ENCODE assay signal across 18 cellular contexts in genomic region chr5:135991381-135991907, GRCh38. TPM values are rescaled to one million over a fixed set of nuclear protein-coding genes. Genes with fewer than 3 reads are reported as not detected.
DNase-seq lines count a peak whose midpoint lies in the region; ATAC-seq, FAIRE-seq and TF ChIP-seq lines count a peak whose summit lies in the region.
"Had no signal": no experiment of that assay in that cellular context is flagged by ENCODE, and none has a peak within 500 bp of the region (broad histone marks: within the 10 kb centered on the region; RNA-seq: fewer than 3 reads in every experiment).

No MANE protein-coding gene starts in this region.

- H3K36me3 ChIP-seq in HepG2 (replicated peaks in 1 of 2; ENCODE audit: control insufficient read depth in 1 of 2, insufficient read depth in 2 of 2, low read length in 2 of 2) (no peaks in the 10 kb centered on the region), right lobe of liver (no peaks in the 10 kb centered on the region), H1 (ENCODE audit: control insufficient read depth in 2 of 4, insufficient read depth in 4 of 4, low read length in 3 of 4) (no peaks in the 10 kb centered on the region), neural cell (ENCODE audit: insufficient read depth, low read length) (no peaks in the 10 kb centered on the region), PC-9 (ENCODE audit: low read depth) (no peaks in the 10 kb centered on the region)
- H3K36me3 ChIP-seq: BLaER1 treated with 17β-estradiol and CSF1 and Interleukin-3, amounts not matched to agents 10 nM and 100 nM had no signal

- H4K91ac ChIP-seq in H1 (replicated peaks; ENCODE audit: insufficient read length, low read length), result no peak overlapping the region

- DNase-seq in HepG2 (ENCODE audit: low spot score), result no peak
- DNase-seq in right lobe of liver, result no peak
- no peak for DNase-seq in H1 (ENCODE audit: low read depth in 1 of 2, low spot score in 2 of 2)
- no peak for DNase-seq in PC-9
- DNase-seq in left colon, result no peak
- DNase-seq: CD4-positive, CD25-positive, alpha-beta regulatory T cell; DMS 273 treated with DMSO at 0.1 percent for 48 hours; H9; KBM-7 had no signal

- no peak overlapping the region for H2BK20ac ChIP-seq in H1 (ENCODE audit: low read length)

- CTCF ChIA-PET in HepG2 (lab: Yijun Ruan, JAX; ENCODE audit: low intra/inter-chr PET ratio, low total read pairs) (no interaction called here), H1 (lab: Charles Lee; ENCODE audit: partially characterized antibody) (interaction anchor here (1.2 to 1.5 kb wide), 2 partner anchors 13 to 88 kb away, joined by 4 read pairs; no protein-coding TSS in a partner anchor), PC-9 (lab: Charles Lee) (no interaction called here)

- no peaks in the 10 kb centered on the region for H3K23me2 ChIP-seq in H1 (ENCODE audit: low read depth, low read length)

- no peak overlapping the region for H4K8ac ChIP-seq in H1 (ENCODE audit: extremely low read depth, insufficient read depth, low read length)

- H2BK120ac ChIP-seq in H1 (replicated peaks; ENCODE audit: low read depth, low read length), result no peak overlapping the region

- no peak overlapping the region for H2BK12ac ChIP-seq in H1 (ENCODE audit: low read depth, low read length)

- no peak overlapping the region for H2AFZ ChIP-seq in HepG2 (ENCODE audit: low read length)
- peak overlapping the region; percentile 44; the same call in 1 of the 2 replicates for H2AFZ ChIP-seq in H1 (ENCODE audit: low read length)
- no peak overlapping the region for H2AFZ ChIP-seq in neural cell (ENCODE audit: low read depth, low read length)
- H2AFZ ChIP-seq in PC-9, result no peak overlapping the region

- H3K79me2 ChIP-seq in HepG2 (ENCODE audit: insufficient read depth, low read length), result no peaks in the 10 kb centered on the region
- H3K79me2 ChIP-seq in H1 (ENCODE audit: control insufficient read depth in 1 of 2, insufficient read depth in 2 of 2, low read length in 2 of 2), result no peaks in the 10 kb centered on the region
- H3K79me2 ChIP-seq in neural cell (replicated peaks; ENCODE audit: insufficient read depth, low read length), result no peaks in the 10 kb centered on the region
- no peaks in the 10 kb centered on the region for H3K79me2 ChIP-seq in PC-9 (ENCODE audit: low read depth)

- TF ChIP-seq RAD21 in HepG2 (CRISPR knock-in tag; IDR thresholded peaks at IDR 0.05), result no peak
- TF ChIP-seq RAD21 in H1 (IDR thresholded peaks at IDR 0.05 in 1 of 2, conservative IDR thresholded peaks at IDR 0.05 in 1 of 2; ENCODE audit: low read depth in 2 of 2, low read length in 2 of 2), result no peak
- TF ChIP-seq RAD21 in neural cell (conservative IDR thresholded peaks at IDR 0.05), result no peak

- no peak overlapping the region for H2BK5ac ChIP-seq in H1 (ENCODE audit: low read depth, low read length)

- H3K56ac ChIP-seq in H1 (replicated peaks; ENCODE audit: insufficient read length, low read depth, low read length), result no peak overlapping the region

- H3K4me3 ChIP-seq in HepG2 (replicated peaks in 1 of 3; ENCODE audit: insufficient read depth in 1 of 3, low read depth in 2 of 3, low read length in 3 of 3) (no peak overlapping the region), right lobe of liver (no peak overlapping the region), H1 (ENCODE audit: extremely low read depth in 1 of 4, insufficient read depth in 2 of 4, low read depth in 3 of 4, low read length in 4 of 4) (no peak overlapping the region), neural cell (ENCODE audit: low read length) (peak overlapping the region; percentile 28), PC-9 (no peak overlapping the region)
- H3K4me3 ChIP-seq: BLaER1 treated with 17β-estradiol and CSF1 and Interleukin-3, amounts not matched to agents 10 nM and 100 nM; GM23338 had no signal

- H3K79me1 ChIP-seq in H1 (ENCODE audit: low read depth, low read length), result no peaks in the 10 kb centered on the region

- no peaks in the 10 kb centered on the region for H3F3A ChIP-seq in neural cell (ENCODE audit: insufficient read depth, low read length, poor library complexity, severe bottlenecking)
- no peaks in the 10 kb centered on the region for H3F3A ChIP-seq in PC-9 (ENCODE audit: insufficient read depth, low read depth)

- no peaks in the 10 kb centered on the region for H3K9me2 ChIP-seq in neural cell (ENCODE audit: insufficient read depth, low read length)
- no peaks in the 10 kb centered on the region for H3K9me2 ChIP-seq in PC-9 (ENCODE audit: insufficient read depth)

- FAIRE-seq in HepG2 (lab: Jason Lieb, UNC), result no peak
- no peak for FAIRE-seq in H1 (lab: Jason Lieb, UNC)
- FAIRE-seq: GM18507, HTR-8/SVneo had no signal

- H3K27ac ChIP-seq in HepG2 (ENCODE audit: extremely low read length, insufficient read depth, low read length), result no peak overlapping the region
- no peak overlapping the region for H3K27ac ChIP-seq in right lobe of liver
- no peak overlapping the region for H3K27ac ChIP-seq in H1 (ENCODE audit: low read depth, low read length)
- H3K27ac ChIP-seq in neural cell (ENCODE audit: low read length), result peak overlapping the region; percentile 84
- H3K27ac ChIP-seq in PC-9, result no peak overlapping the region
- H3K27ac ChIP-seq: 22Rv1; BLaER1 treated with 17β-estradiol and CSF1 and Interleukin-3, amounts not matched to agents 10 nM and 100 nM had no signal

- in situ Hi-C loops in HepG2 (cut with HindIII; ENCODE audit: extremely low pct_ligation_motif_present, low pct_unique_long_range_greater_than_20kb), result no loop called here

- TF ChIP-seq CTCF in HepG2 (CRISPR knock-in tag; IDR thresholded peaks at IDR 0.05) (no peak), right lobe of liver (IDR thresholded peaks at IDR 0.05) (no peak), H1 (IDR thresholded peaks at IDR 0.05; ENCODE audit: control extremely low read depth in 1 of 3, insufficient read depth in 1 of 3, low read depth in 1 of 3, low read length in 3 of 3) (no peak), neural cell (IDR thresholded peaks at IDR 0.05; ENCODE audit: poor library complexity, severe bottlenecking) (no peak), PC-9 (conservative IDR thresholded peaks at IDR 0.05) (no peak)

- H3K9ac ChIP-seq in HepG2 (ENCODE audit: insufficient read depth, low read depth, low read length), result no peak overlapping the region
- no peak overlapping the region for H3K9ac ChIP-seq in H1 (replicated peaks in 1 of 4; ENCODE audit: extremely low read depth in 1 of 4, low read depth in 3 of 4, low read length in 3 of 4)
- H3K9ac ChIP-seq in neural cell (ENCODE audit: low read length), result peak overlapping the region; percentile 58
- H3K9ac ChIP-seq: BLaER1 treated with 17β-estradiol and CSF1 and Interleukin-3, amounts not matched to agents 10 nM and 100 nM had no signal

- H3K18ac ChIP-seq in H1 (ENCODE audit: extremely low read depth, low read length), result no peak overlapping the region

- BruUV-seq in HepG2 (replicated peaks; lab: Mats Ljungman, UMichigan) (no TSS peak), PC-9 (replicated peaks; lab: Mats Ljungman, UMichigan) (no TSS peak)

- H3K9me3 ChIP-seq in HepG2 (ENCODE audit: low read length) (no peaks in the 10 kb centered on the region), right lobe of liver (no peaks in the 10 kb centered on the region), H1 (ENCODE audit: insufficient read depth in 2 of 2, low read depth in 1 of 2, low read length in 1 of 2) (no peaks in the 10 kb centered on the region), neural cell (ENCODE audit: low read length) (no peaks in the 10 kb centered on the region), PC-9 (ENCODE audit: insufficient read depth, low read depth) (no peaks in the 10 kb centered on the region; the same call in 1 of the 2 replicates)

- WGBS in HepG2 (ENCODE audit: low lambda C conversion rate), result 93% methylated on average over 8 of the region's 8 CpGs
- WGBS in right lobe of liver (ENCODE audit: insufficient coverage, low coverage, low lambda C conversion rate, missing lambda C conversion rate), result 79% methylated on average over 8 of the region's 8 CpGs
- 97% methylated on average over 8 of the region's 8 CpGs; no CpG with 5 or more reads in 1 of the 2 experiments for WGBS in H1 (ENCODE audit: extremely low coverage in 1 of 2, insufficient coverage in 1 of 2, insufficient read length in 1 of 2, insufficient replicate concordance in 2 of 2, low coverage in 1 of 2, low lambda C conversion rate in 2 of 2, missing lambda C conversion rate in 1 of 2), 2 experiments

- intact Hi-C loops in HepG2 (cut with micrococcal nuclease; ENCODE audit: unreplicated experiment), result no loop called here
- intact Hi-C loops in right lobe of liver (cut with DNase I), result no loop called here
- intact Hi-C loops in PC-9 (cut with micrococcal nuclease; ENCODE audit: unreplicated experiment), result no loop called here
- intact Hi-C loops in left colon (cut with DNase I, micrococcal nuclease), result no loop called here

- H3K4ac ChIP-seq in H1 (replicated peaks; ENCODE audit: insufficient read length, low read depth, low read length), result no peak overlapping the region

- TF ChIP-seq EP300 in HepG2 (IDR thresholded peaks at IDR 0.05; ENCODE audit: low read depth in 2 of 2, low read length in 2 of 2), result no peak
- no peak for TF ChIP-seq EP300 in HepG2 (CRISPR knock-in tag; IDR thresholded peaks at IDR 0.05; ENCODE audit: borderline replicate concordance)
- TF ChIP-seq EP300 in H1 (IDR thresholded peaks at IDR 0.05; ENCODE audit: borderline replicate concordance in 1 of 2, low read depth in 2 of 2, low read length in 2 of 2), result no peak
- peak; percentile 94 for TF ChIP-seq EP300 in neural cell (conservative IDR thresholded peaks at IDR 0.05; ENCODE audit: poor library complexity, severe bottlenecking)

- POLR2A ChIA-PET in HepG2 (lab: Yijun Ruan, JAX), result no interaction called here
- POLR2A ChIA-PET in H1 (lab: Charles Lee; ENCODE audit: partially characterized antibody), result no interaction called here
- POLR2A ChIA-PET in PC-9 (lab: Charles Lee; ENCODE audit: unreplicated experiment), result no interaction called here

- no peak overlapping the region for H3K23ac ChIP-seq in H1 (ENCODE audit: insufficient read length)

- no peaks in the 10 kb centered on the region for H3K27me3 ChIP-seq in HepG2 (ENCODE audit: control insufficient read depth in 1 of 2, insufficient read depth in 2 of 2, low read length in 2 of 2)
- no peaks in the 10 kb centered on the region for H3K27me3 ChIP-seq in right lobe of liver
- H3K27me3 ChIP-seq in H1 (replicated peaks in 1 of 4; ENCODE audit: control insufficient read depth in 3 of 4, extremely low read depth in 1 of 4, insufficient read depth in 3 of 4, low read length in 3 of 4), result no peaks in the 10 kb centered on the region
- H3K27me3 ChIP-seq in neural cell (ENCODE audit: insufficient read depth, low read depth, low read length), result no peaks in the 10 kb centered on the region
- no peaks in the 10 kb centered on the region for H3K27me3 ChIP-seq in PC-9 (ENCODE audit: insufficient read depth, low read depth)
- H3K27me3 ChIP-seq: BLaER1 treated with 17β-estradiol and CSF1 and Interleukin-3, amounts not matched to agents 10 nM and 100 nM had no signal

- no peak overlapping the region for H2BK15ac ChIP-seq in H1 (ENCODE audit: low read length)

- no peak overlapping the region for H2AK5ac ChIP-seq in H1 (ENCODE audit: low read depth, low read length)

- H3K14ac ChIP-seq in H1 (ENCODE audit: insufficient read length), result no peak overlapping the region

- H3K4me2 ChIP-seq in HepG2 (ENCODE audit: low read depth, low read length), result no peak overlapping the region
- no peak overlapping the region for H3K4me2 ChIP-seq in H1 (ENCODE audit: insufficient read depth in 1 of 2, low read depth in 2 of 2, low read length in 2 of 2)
- no peak overlapping the region for H3K4me2 ChIP-seq in neural cell (ENCODE audit: low read length)
- no peak overlapping the region for H3K4me2 ChIP-seq in PC-9
- H3K4me2 ChIP-seq: GM23338 had no signal

- TF ChIP-seq POLR2A in HepG2 (IDR thresholded peaks at IDR 0.05; ENCODE audit: insufficient read depth in 1 of 2, low read depth in 2 of 2, low read length in 2 of 2) (no peak), right lobe of liver (IDR thresholded peaks at IDR 0.05) (no peak), H1 (IDR thresholded peaks at IDR 0.05; ENCODE audit: control extremely low read depth in 1 of 2, low read depth in 2 of 2, low read length in 2 of 2) (no peak)

- peaks cover 23% of the 10 kb centered on the region for H3K4me1 ChIP-seq in HepG2 (ENCODE audit: insufficient read depth, low read length)
- no peaks in the 10 kb centered on the region for H3K4me1 ChIP-seq in right lobe of liver
- H3K4me1 ChIP-seq in H1 (replicated peaks in 1 of 4; ENCODE audit: control insufficient read depth in 3 of 4, insufficient read depth in 4 of 4, low read length in 3 of 4), result no peaks in the 10 kb centered on the region
- H3K4me1 ChIP-seq in PC-9 (replicated peaks; ENCODE audit: insufficient read depth), result no peaks in the 10 kb centered on the region

- no peak overlapping the region for H4K5ac ChIP-seq in H1 (ENCODE audit: insufficient read length, low read depth, low read length)

- H4K20me1 ChIP-seq in HepG2 (ENCODE audit: insufficient read depth, low read length) (no peaks in the 10 kb centered on the region), H1 (replicated peaks in 1 of 2; ENCODE audit: control insufficient read depth in 1 of 2, insufficient read depth in 2 of 2, low read length in 2 of 2) (no peaks in the 10 kb centered on the region), neural cell (ENCODE audit: insufficient read depth) (no peaks in the 10 kb centered on the region), PC-9 (ENCODE audit: insufficient read depth) (no peaks in the 10 kb centered on the region)
- H4K20me1 ChIP-seq: BLaER1 treated with 17β-estradiol and CSF1 and Interleukin-3, amounts not matched to agents 10 nM and 100 nM had no signal

- no peak for ATAC-seq in HepG2
- no peak for ATAC-seq in right lobe of liver
- ATAC-seq in HG02678 (IDR thresholded peaks at IDR 0.05; ENCODE audit: unreplicated experiment), result no peak
- ATAC-seq in HG03342 (IDR thresholded peaks at IDR 0.05; ENCODE audit: unreplicated experiment), result no peak
- ATAC-seq in left colon, result no peak

RNA-seq across cellular contexts. Expression of gene LECT2, which starts 36.7 kb away (rescaled TPM):
- total RNA-seq in HepG2 (2016; rRNA removed; fragmentation: Illumina TruSeq; extraction: Trizol), result not detected in 2 replicates
- not detected in 2 replicates for total RNA-seq in HepG2 (2016; cell fraction: cytosol; rRNA removed; fragmentation: Illumina TruSeq; extraction: Trizol; ENCODE audit: low read depth)
- total RNA-seq in HepG2 (2016; cell fraction: insoluble cytoplasmic fraction; rRNA removed; fragmentation: Illumina TruSeq; extraction: Trizol), result 0.11 and 0.27 TPM in 2 replicates
- not detected in 2 replicates for total RNA-seq in HepG2 (2016; cell fraction: membrane; rRNA removed; fragmentation: Illumina TruSeq; extraction: Trizol)
- not detected in 2 replicates for total RNA-seq in HepG2 (2016; cell fraction: nucleus; rRNA removed; fragmentation: Illumina TruSeq; extraction: Trizol)
- polyA plus RNA-seq in HepG2 (2011; rRNA removed), result not detected in 2 replicates
- not detected in 2 replicates for polyA plus RNA-seq in HepG2 (2011; cell fraction: cytosol; rRNA removed)
- 0.26 TPM in 1 of 2 replicates, not detected in the other for polyA plus RNA-seq in HepG2 (2011; cell fraction: nucleus; rRNA removed)
- polyA plus RNA-seq in HepG2 (2012), result 1.2 and 1.7 TPM in 2 replicates
- polyA plus RNA-seq in HepG2 (2016; cell fraction: cytosol; fragmentation: Illumina TruSeq; extraction: Trizol; ENCODE audit: low read depth), result not detected in 2 replicates
- not detected in 2 replicates for polyA plus RNA-seq in HepG2 (2016; cell fraction: insoluble cytoplasmic fraction; fragmentation: Illumina TruSeq; extraction: Trizol; ENCODE audit: low read depth)
- polyA plus RNA-seq in HepG2 (2016; cell fraction: membrane; fragmentation: Illumina TruSeq; extraction: Trizol; ENCODE audit: low read depth), result not detected in 2 replicates
- not detected in 2 replicates for polyA plus RNA-seq in HepG2 (2016; cell fraction: nucleus; fragmentation: Illumina TruSeq; extraction: Trizol; ENCODE audit: insufficient read depth, low read depth)
- polyA minus RNA-seq in HepG2 (2011; rRNA and poly(A)+ RNA removed; ENCODE audit: low replicate concordance), result not detected in 2 replicates
- polyA minus RNA-seq in HepG2 (2011; cell fraction: cytosol; rRNA and poly(A)+ RNA removed), result not detected in 2 replicates
- polyA minus RNA-seq in HepG2 (2011; cell fraction: nucleus; rRNA and poly(A)+ RNA removed), result not detected in 2 replicates
- total RNA-seq in right lobe of liver, result 10 to 100 TPM in 5 of 6 experiments, 1 to 10 TPM in 1; 6.0 to 66.7 (median 43.7) TPM
- total RNA-seq in H1 (2021; fragmentation: NEBNext Ultra II Directional; extraction: Animal tissue kit (Norgen Biotek cat#: 25700)), result not detected in 2 replicates
- polyA plus RNA-seq in H1 (2011; rRNA removed), result not detected in 2 replicates
- not detected for polyA plus RNA-seq in H1 (2011; cell fraction: cytosol; rRNA removed)
- polyA plus RNA-seq in H1 (2011; cell fraction: nucleus; rRNA removed), result not detected
- polyA plus RNA-seq in H1 (2012, experiment 1 of 2), result not detected in 4 replicates
- not detected for polyA plus RNA-seq in H1 (2012, experiment 2 of 2)
- polyA plus RNA-seq in H1 (2013, experiment 1 of 2), result not detected
- polyA plus RNA-seq in H1 (2013, experiment 2 of 2), result not detected
- not detected in 2 replicates for polyA minus RNA-seq in H1 (2011; rRNA and poly(A)+ RNA removed)
- polyA minus RNA-seq in H1 (2011; cell fraction: cytosol; rRNA and poly(A)+ RNA removed), result not detected
- polyA minus RNA-seq in H1 (2011; cell fraction: nucleus; rRNA and poly(A)+ RNA removed), result not detected
- polyA plus RNA-seq in neural cell, result not detected in 2 replicates
- polyA minus RNA-seq in neural cell, result not detected in 2 replicates
- total RNA-seq in PC-9 (2021), result not detected in 2 replicates
- total RNA-seq in left colon, result not detected
- total RNA-seq: CD4-positive, CD25-positive, alpha-beta regulatory T cell; Daoy; GM23338; H9 had no signal
- polyA plus RNA-seq: CD4-positive, CD25-positive, alpha-beta regulatory T cell had no signal

RNA-seq across cellular contexts. Expression of gene TGFBI, which starts 37.3 kb away (rescaled TPM):
- total RNA-seq in HepG2 (2016; rRNA removed; fragmentation: Illumina TruSeq; extraction: Trizol), result 138 and 275 TPM in 2 replicates
- 50.3 and 55.8 TPM in 2 replicates for total RNA-seq in HepG2 (2016; cell fraction: cytosol; rRNA removed; fragmentation: Illumina TruSeq; extraction: Trizol; ENCODE audit: low read depth)
- total RNA-seq in HepG2 (2016; cell fraction: insoluble cytoplasmic fraction; rRNA removed; fragmentation: Illumina TruSeq; extraction: Trizol), result 131 and 276 TPM in 2 replicates
- 113 and 131 TPM in 2 replicates for total RNA-seq in HepG2 (2016; cell fraction: membrane; rRNA removed; fragmentation: Illumina TruSeq; extraction: Trizol)
- total RNA-seq in HepG2 (2016; cell fraction: nucleus; rRNA removed; fragmentation: Illumina TruSeq; extraction: Trizol), result 247 and 314 TPM in 2 replicates
- polyA plus RNA-seq in HepG2 (2011; rRNA removed), result 441 and 457 TPM in 2 replicates
- 304 and 337 TPM in 2 replicates for polyA plus RNA-seq in HepG2 (2011; cell fraction: cytosol; rRNA removed)
- 658 and 897 TPM in 2 replicates for polyA plus RNA-seq in HepG2 (2011; cell fraction: nucleus; rRNA removed)
- polyA plus RNA-seq in HepG2 (2012), result 309 and 371 TPM in 2 replicates
- polyA plus RNA-seq in HepG2 (2016; cell fraction: cytosol; fragmentation: Illumina TruSeq; extraction: Trizol; ENCODE audit: low read depth), result 43.1 and 46.7 TPM in 2 replicates
- 120 and 134 TPM in 2 replicates for polyA plus RNA-seq in HepG2 (2016; cell fraction: insoluble cytoplasmic fraction; fragmentation: Illumina TruSeq; extraction: Trizol; ENCODE audit: low read depth)
- polyA plus RNA-seq in HepG2 (2016; cell fraction: membrane; fragmentation: Illumina TruSeq; extraction: Trizol; ENCODE audit: low read depth), result 83.1 and 98.3 TPM in 2 replicates
- polyA plus RNA-seq in HepG2 (2016; cell fraction: nucleus; fragmentation: Illumina TruSeq; extraction: Trizol; ENCODE audit: insufficient read depth, low read depth), result 385 and 414 TPM in 2 replicates
- 25.5 and 364 TPM in 2 replicates for polyA minus RNA-seq in HepG2 (2011; rRNA and poly(A)+ RNA removed; ENCODE audit: low replicate concordance)
- polyA minus RNA-seq in HepG2 (2011; cell fraction: cytosol; rRNA and poly(A)+ RNA removed), result 249 and 302 TPM in 2 replicates
- polyA minus RNA-seq in HepG2 (2011; cell fraction: nucleus; rRNA and poly(A)+ RNA removed), result 204 and 216 TPM in 2 replicates
- total RNA-seq in right lobe of liver, result 100 to 1,000 TPM in 3 of 6 experiments, 10 to 100 TPM in 3; 30.7 to 143 (median 87.2) TPM
- 5.9 and 8.5 TPM in 2 replicates for total RNA-seq in H1 (2021; fragmentation: NEBNext Ultra II Directional; extraction: Animal tissue kit (Norgen Biotek cat#: 25700))
- 6.0 and 6.2 TPM in 2 replicates for polyA plus RNA-seq in H1 (2011; rRNA removed)
- polyA plus RNA-seq in H1 (2011; cell fraction: cytosol; rRNA removed), result 5.7 TPM
- 9.4 TPM for polyA plus RNA-seq in H1 (2011; cell fraction: nucleus; rRNA removed)
- polyA plus RNA-seq in H1 (2012, experiment 1 of 2), result 9.3 to 11.8 TPM (median 10.1 TPM) in 4 replicates
- polyA plus RNA-seq in H1 (2012, experiment 2 of 2), result 9.0 TPM
- polyA plus RNA-seq in H1 (2013, experiment 1 of 2), result 11.9 TPM
- 12.4 TPM for polyA plus RNA-seq in H1 (2013, experiment 2 of 2)
- polyA minus RNA-seq in H1 (2011; rRNA and poly(A)+ RNA removed), result 6.9 and 7.5 TPM in 2 replicates
- 4.8 TPM for polyA minus RNA-seq in H1 (2011; cell fraction: cytosol; rRNA and poly(A)+ RNA removed)
- polyA minus RNA-seq in H1 (2011; cell fraction: nucleus; rRNA and poly(A)+ RNA removed), result 7.5 TPM
- polyA plus RNA-seq in neural cell, result 0.71 and 0.90 TPM in 2 replicates
- polyA minus RNA-seq in neural cell, result 0.46 and 0.73 TPM in 2 replicates
- total RNA-seq in PC-9 (2021), result 430 and 437 TPM in 2 replicates
- 10 to 100 TPM; 21.0 to 50.3 TPM for total RNA-seq in left colon

Comparison
In these comparisons a context has a peak if more than half of its experiments do, and no peak if none do; other contexts are left out.
1. Of the 41 proteins assayed by ChIP-seq in both HepG2 and H1: peak only in HepG2: MAFK; only in H1: none; in both: none; in neither: 40.